Comparison of ENCODE assay signal across 8 cellular contexts in genomic region chr7:38311329-38311937, GRCh38.
DNase-seq lines count a peak whose midpoint lies in the region; ATAC-seq, FAIRE-seq and TF ChIP-seq lines count a peak whose summit lies in the region.

No MANE protein-coding gene starts in this region.

- no peak for ATAC-seq in CD8-positive, alpha-beta T cell
- ATAC-seq in GM19023 (IDR thresholded peaks at IDR 0.05; ENCODE audit: unreplicated experiment) (peak; percentile 70), HG03175 (IDR thresholded peaks at IDR 0.05; ENCODE audit: unreplicated experiment) (no peak)

- 16 to 31% (median 24%) methylated on average over 31 to 38 of the region's 38 CpGs for WGBS in ovary, 3 donors

- H3K4me3 ChIP-seq in CD8-positive, alpha-beta T cell (ENCODE audit: low read depth, low read length): no peak overlapping the region
- no peak overlapping the region for H3K4me3 ChIP-seq in effector memory CD4-positive, alpha-beta T cell (ENCODE audit: insufficient read depth, low read depth, low read length, poor library complexity, severe bottlenecking)
- H3K4me3 ChIP-seq in ovary: peak overlapping the region; percentile 41

- peaks cover 43% of the 10 kb centered on the region for H3K4me1 Mint-ChIP-seq in CD8-positive, alpha-beta T cell (ENCODE audit: low read depth)

- H3K36me3 Mint-ChIP-seq in CD8-positive, alpha-beta T cell: no peaks in the 10 kb centered on the region

- intact Hi-C loops in CD8-positive, alpha-beta T cell (cut with DNase I, micrococcal nuclease): no loop called here
- intact Hi-C loops in ovary (cut with DNase I): no loop called here

- POLR2A ChIA-PET in CD8-positive, alpha-beta T cell (lab: Charles Lee): no interaction called here

- no peak for FAIRE-seq in H54 (lab: Jason Lieb, UNC)

- CTCF ChIA-PET in CD8-positive, alpha-beta T cell (lab: Charles Lee): interaction anchor here (0.9 kb wide), 1 partner anchor 91 kb away, joined by 3 read pairs; no protein-coding TSS in a partner anchor

- no peak overlapping the region for H3K27ac ChIP-seq in CD8-positive, alpha-beta T cell (ENCODE audit: low read depth, low read length)
- H3K27ac ChIP-seq in effector memory CD4-positive, alpha-beta T cell (ENCODE audit: insufficient read depth, low read length, poor library complexity, severe bottlenecking): peak overlapping the region; percentile 1
- no peak overlapping the region for H3K27ac ChIP-seq in ovary

- H3K36me3 ChIP-seq in CD8-positive, alpha-beta T cell (ENCODE audit: insufficient read depth, low read length): no peaks in the 10 kb centered on the region
- no peaks in the 10 kb centered on the region for H3K36me3 ChIP-seq in effector memory CD4-positive, alpha-beta T cell (ENCODE audit: control insufficient read depth, insufficient read depth, low read length)
- H3K36me3 ChIP-seq in ovary: no peaks in the 10 kb centered on the region

- no peaks in the 10 kb centered on the region for H3K27me3 Mint-ChIP-seq in CD8-positive, alpha-beta T cell (ENCODE audit: low read depth)

- no peak for TF ChIP-seq CTCF in CD8-positive, alpha-beta T cell (IDR thresholded peaks at IDR 0.05)
- no peak for TF ChIP-seq CTCF in ovary (IDR thresholded peaks at IDR 0.05)

- no peak for DNase-seq in CD8-positive, alpha-beta T cell
- peak; percentile 74 for DNase-seq in NCI-H2227 (lab: John Stamatoyannopoulos, UW; ENCODE audit: unreplicated experiment)
- no peak for DNase-seq in effector memory CD4-positive, alpha-beta T cell
- peak in 2 of 5 donors; percentile 18 to 43 for DNase-seq in ovary
- no peak for DNase-seq in H54 (ENCODE audit: insufficient read length, low spot score)
- no peak for DNase-seq in SW 1271 (lab: John Stamatoyannopoulos, UW)

- H3K9me3 Mint-ChIP-seq in CD8-positive, alpha-beta T cell: peaks cover 2% of the 10 kb centered on the region

- no peaks in the 10 kb centered on the region for H3K9me3 ChIP-seq in CD8-positive, alpha-beta T cell (ENCODE audit: low read length)
- no peaks in the 10 kb centered on the region for H3K9me3 ChIP-seq in effector memory CD4-positive, alpha-beta T cell (ENCODE audit: control insufficient read depth, low read length)
- H3K9me3 ChIP-seq in ovary: no peaks in the 10 kb centered on the region

- peak overlapping the region; percentile 77 for H3K4me3 Mint-ChIP-seq in CD8-positive, alpha-beta T cell

- no peak for TF ChIP-seq EP300 in ovary (IDR thresholded peaks at IDR 0.05)

- no peaks in the 10 kb centered on the region for H3K27me3 ChIP-seq in CD8-positive, alpha-beta T cell (ENCODE audit: insufficient read depth, low read length)
- H3K27me3 ChIP-seq in effector memory CD4-positive, alpha-beta T cell (replicated peaks; ENCODE audit: control insufficient read depth, insufficient read depth, low read length, poor library complexity, severe bottlenecking): no peaks in the 10 kb centered on the region
- H3K27me3 ChIP-seq in ovary: no peaks in the 10 kb centered on the region

- H3K27ac Mint-ChIP-seq in CD8-positive, alpha-beta T cell: peak overlapping the region; percentile 89

- H3K4me1 ChIP-seq in CD8-positive, alpha-beta T cell (ENCODE audit: insufficient read depth, low read length): peaks cover 27% of the 10 kb centered on the region
- no peaks in the 10 kb centered on the region for H3K4me1 ChIP-seq in effector memory CD4-positive, alpha-beta T cell (ENCODE audit: control insufficient read depth, insufficient read depth, low read length, poor library complexity, severe bottlenecking)
- H3K4me1 ChIP-seq in ovary (ENCODE audit: insufficient read depth): peaks cover 6% of the 10 kb centered on the region

- TF ChIP-seq POLR2A in ovary (IDR thresholded peaks at IDR 0.05) (no peak), H54 (IDR thresholded peaks at IDR 0.05; ENCODE audit: low read depth, low read length) (no peak)
